ENCODE assay signal across 20 cellular contexts in the genomic region with DNA sequence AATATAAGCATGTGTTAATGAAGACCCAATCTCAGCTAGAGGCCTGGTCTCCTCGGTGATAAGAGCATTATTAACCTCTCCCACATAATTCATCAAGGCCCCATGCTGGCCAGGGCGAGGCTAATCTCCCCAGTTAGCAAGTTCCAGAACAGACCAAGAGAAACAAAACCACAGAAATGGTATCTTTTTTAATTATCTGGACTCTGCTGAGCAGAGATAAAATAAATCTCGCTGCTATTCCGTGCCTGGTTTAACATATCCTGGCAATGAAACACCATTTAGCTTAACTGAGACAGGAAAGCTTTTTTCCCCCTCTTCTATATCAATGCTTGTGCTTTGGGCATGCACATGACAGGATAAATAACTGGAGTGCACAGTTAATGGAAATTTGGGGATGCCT.
"Had no signal": no experiment of that assay in that cellular context is flagged by ENCODE, and none has a peak within 500 bp of the region (broad histone marks: within the 10 kb centered on the region; RNA-seq: fewer than 3 reads in every experiment).

No MANE protein-coding gene starts in this region.

- DNase-seq: activated CD4-positive, alpha-beta T cell treated with anti-CD3 and anti-CD28 coated beads, Interleukin-2, amount 50 U/mL, for 4 hours; activated CD8-positive, alpha-beta memory T cell treated with anti-CD3 and anti-CD28 coated beads, Interleukin-2, amount 10 ng/mL, durations not matched to agents 7 days and 5 days; activated gamma-delta T cell; activated naive CD8-positive, alpha-beta T cell treated with anti-CD3 and anti-CD28 coated beads for 36 hours; activated T-cell treated with anti-CD3 and anti-CD28 coated beads, Interleukin-2, amount 50 U/mL, for 24 hours; aorta; hypothalamus; kidney glomerular epithelial cell; lower lobe of right lung; mucosa of descending colon; naive thymus-derived CD8-positive, alpha-beta T cell; nucleus accumbens; psoas muscle; stimulated activated naive CD4-positive, alpha-beta T cell; substantia nigra; T-cell had no signal

- H3K4me3 Mint-ChIP-seq: activated CD8-positive, alpha-beta memory T cell treated with anti-CD3 and anti-CD28 coated beads, Interleukin-2, amount 10 ng/mL, durations not matched to agents 7 days and 5 days; activated naive CD8-positive, alpha-beta T cell treated with anti-CD3 and anti-CD28 coated beads for 36 hours; activated T-cell treated with anti-CD3 and anti-CD28 coated beads, Interleukin-2, amount 50 U/mL, for 24 hours; naive thymus-derived CD8-positive, alpha-beta T cell; T-cell; type B pancreatic cell had no signal

- ATAC-seq: activated CD8-positive, alpha-beta memory T cell treated with anti-CD3 and anti-CD28 coated beads, Interleukin-2, amount 10 ng/mL, durations not matched to agents 7 days and 5 days; lower lobe of right lung; mucosa of descending colon; naive thymus-derived CD8-positive, alpha-beta T cell; psoas muscle; sciatic nerve; T-cell had no signal

- H3K27ac ChIP-seq: cardiac muscle cell, lower lobe of right lung, psoas muscle had no signal

- H3K36me3 ChIP-seq: cardiac muscle cell, lower lobe of right lung had no signal

- H3K9me3 Mint-ChIP-seq: activated naive CD8-positive, alpha-beta T cell treated with anti-CD3 and anti-CD28 coated beads for 36 hours; activated T-cell treated with anti-CD3 and anti-CD28 coated beads, Interleukin-2, amount 50 U/mL, for 24 hours; naive thymus-derived CD8-positive, alpha-beta T cell; T-cell; type B pancreatic cell had no signal

- H3K4me1 ChIP-seq: lower lobe of right lung, psoas muscle had no signal

- H3K9me3 ChIP-seq: lower lobe of right lung, mucosa of descending colon, psoas muscle had no signal

- H3K27ac Mint-ChIP-seq: activated CD8-positive, alpha-beta memory T cell treated with anti-CD3 and anti-CD28 coated beads, Interleukin-2, amount 10 ng/mL, durations not matched to agents 7 days and 5 days; activated naive CD8-positive, alpha-beta T cell treated with anti-CD3 and anti-CD28 coated beads for 36 hours; activated T-cell treated with anti-CD3 and anti-CD28 coated beads, Interleukin-2, amount 50 U/mL, for 24 hours; type B pancreatic cell had no signal

- FAIRE-seq: colon had no signal

- H3K27me3 Mint-ChIP-seq: activated CD8-positive, alpha-beta memory T cell treated with anti-CD3 and anti-CD28 coated beads, Interleukin-2, amount 10 ng/mL, durations not matched to agents 7 days and 5 days; activated naive CD8-positive, alpha-beta T cell treated with anti-CD3 and anti-CD28 coated beads for 36 hours; activated T-cell treated with anti-CD3 and anti-CD28 coated beads, Interleukin-2, amount 50 U/mL, for 24 hours; naive thymus-derived CD8-positive, alpha-beta T cell; T-cell; type B pancreatic cell had no signal

- H3K36me3 Mint-ChIP-seq: type B pancreatic cell had no signal

- H3K4me3 ChIP-seq: cardiac muscle cell, lower lobe of right lung, mucosa of descending colon, psoas muscle had no signal
